In the genomic region with DNA sequence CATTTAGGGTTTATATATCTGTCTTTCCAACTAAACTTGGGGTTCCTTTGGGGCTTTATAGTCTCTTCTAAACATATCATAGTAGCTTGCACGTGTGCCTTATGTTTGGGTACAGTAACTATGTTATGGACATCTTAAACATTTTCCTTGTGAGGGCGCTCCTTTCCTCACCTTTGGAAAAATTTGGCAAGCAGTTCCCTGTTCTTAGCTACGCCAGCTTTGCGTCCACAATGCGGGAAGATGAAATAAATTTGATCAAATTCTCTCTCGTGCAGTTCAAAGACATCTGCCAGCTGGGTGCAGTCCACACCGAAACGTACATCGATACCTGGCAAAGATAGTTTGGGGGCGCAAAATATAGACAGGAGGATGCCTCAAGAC, we compare ENCODE assay signal across 6 cellular contexts. TPM values are rescaled to one million over a fixed set of nuclear protein-coding genes. Genes with fewer than 3 reads are reported as not detected.
DNase-seq lines count a peak whose midpoint lies in the region; ATAC-seq and TF ChIP-seq lines count a peak whose summit lies in the region.

No MANE protein-coding gene starts in this region.

- under 1% methylated on average over 10 of the region's 10 CpGs for WGBS in right cardiac atrium
- under 1% methylated on average over 10 of the region's 10 CpGs for WGBS in urinary bladder

- H3K27me3 ChIP-seq in right cardiac atrium (ENCODE audit: control insufficient read depth, insufficient read depth), result no peaks in the 10 kb centered on the region

- ATAC-seq in right cardiac atrium, result no peak

- DNase-seq in activated naive CD4-positive, alpha-beta T cell treated with anti-CD3 and anti-CD28 coated beads, Interleukin-2, amount 50 U/mL, for 16 hours, result no peak
- DNase-seq in right cardiac atrium (no peak), cerebellar nuclear complex (lab: John Stamatoyannopoulos, UW) (no peak)

- H3K4me3 ChIP-seq in right cardiac atrium (ENCODE audit: low read length) (peak overlapping the region; percentile 64), urinary bladder (ENCODE audit: low read depth, low read length) (peak overlapping the region; percentile 47)

- H3K27me3 Mint-ChIP-seq in activated naive CD4-positive, alpha-beta T cell treated with anti-CD3 and anti-CD28 coated beads, Interleukin-2, amount 50 U/mL, for 24 hours, result no peaks in the 10 kb centered on the region

- H3K36me3 Mint-ChIP-seq in activated naive CD4-positive, alpha-beta T cell treated with anti-CD3 and anti-CD28 coated beads, Interleukin-2, amount 50 U/mL, for 24 hours, result no peaks in the 10 kb centered on the region

- H3K27ac Mint-ChIP-seq in activated naive CD4-positive, alpha-beta T cell treated with anti-CD3 and anti-CD28 coated beads, Interleukin-2, amount 50 U/mL, for 24 hours, result peak overlapping the region; percentile 99

- H3K27ac ChIP-seq in right cardiac atrium (ENCODE audit: low read length) (peak overlapping the region; percentile 78), urinary bladder (ENCODE audit: low read depth) (peak overlapping the region; percentile 90)

- H3K4me1 Mint-ChIP-seq in activated naive CD4-positive, alpha-beta T cell treated with anti-CD3 and anti-CD28 coated beads, Interleukin-2, amount 50 U/mL, for 24 hours, result peaks cover 29% of the 10 kb centered on the region

- H3K4me1 ChIP-seq in right cardiac atrium (ENCODE audit: control insufficient read depth, insufficient read depth, low read length), result no peaks in the 10 kb centered on the region
- H3K4me1 ChIP-seq in urinary bladder (ENCODE audit: insufficient read depth), result no peaks in the 10 kb centered on the region

- peak overlapping the region; percentile 94 for H3K4me3 Mint-ChIP-seq in activated naive CD4-positive, alpha-beta T cell treated with anti-CD3 and anti-CD28 coated beads, Interleukin-2, amount 50 U/mL, for 24 hours

- no peaks in the 10 kb centered on the region for H3K9me3 Mint-ChIP-seq in activated naive CD4-positive, alpha-beta T cell treated with anti-CD3 and anti-CD28 coated beads, Interleukin-2, amount 50 U/mL, for 24 hours

- no peaks in the 10 kb centered on the region for H3K36me3 ChIP-seq in urinary bladder (ENCODE audit: insufficient read depth)

- intact Hi-C loops in right cardiac atrium (cut with DNase I), result loop anchor here (5.0 to 10.0 kb wide), 4 partner anchors 34 to 104 kb away; partner anchors contain the start of genes DIXDC1 (in 2 of the 4), CRYAB (in 1 of the 4) and HSPB2 (in 1 of the 4)

- H3K9me3 ChIP-seq in right cardiac atrium (ENCODE audit: control insufficient read depth, low read length), result no peaks in the 10 kb centered on the region

TF ChIP-seq in PFSK-1, 5 proteins besides CTCF, POLR2A, EP300 and RAD21:
- TF ChIP-seq SIN3A (IDR thresholded peaks at IDR 0.05; ENCODE audit: borderline replicate concordance, insufficient read depth, low read length), result peak; percentile 27; the same call in 1 of the 2 replicates
- TF ChIP-seq REST (IDR thresholded peaks at IDR 0.05; ENCODE audit: insufficient read depth in 1 of 2, low read depth in 2 of 2, low read length in 2 of 2), result no peak

RNA-seq across cellular contexts. Expression of gene FDXACB1, which starts 0.6 kb away (rescaled TPM):
- polyA plus RNA-seq in PFSK-1 (2012; ENCODE audit: insufficient read length, low read depth), result 0.90 TPM
- 1 to 10 TPM; 1.6 to 1.7 (median 1.6) TPM for total RNA-seq in right cardiac atrium
- 1.1 TPM for polyA plus RNA-seq in right cardiac atrium
- total RNA-seq in urinary bladder, result 4.2 TPM
- 1.5 TPM for polyA plus RNA-seq in urinary bladder

RNA-seq across cellular contexts. Expression of gene CFAP68, which starts 1.0 kb away (rescaled TPM):
- 6.0 TPM for polyA plus RNA-seq in PFSK-1 (2012; ENCODE audit: insufficient read length, low read depth)
- total RNA-seq in right cardiac atrium, result 10 to 100 TPM; 22.8 to 51.1 (median 32.0) TPM
- polyA plus RNA-seq in right cardiac atrium, result 51.5 TPM
- 13.1 TPM for total RNA-seq in urinary bladder
- 17.9 TPM for polyA plus RNA-seq in urinary bladder

RNA-seq across cellular contexts. Expression of gene ALG9, which starts 7.0 kb away (rescaled TPM):
- polyA plus RNA-seq in PFSK-1 (2012; ENCODE audit: insufficient read length, low read depth), result 35.6 TPM
- total RNA-seq in right cardiac atrium, result 10 to 100 TPM; 17.0 to 84.9 (median 23.8) TPM
- 16.3 TPM for polyA plus RNA-seq in right cardiac atrium
- total RNA-seq in urinary bladder, result 57.7 TPM
- 21.3 TPM for polyA plus RNA-seq in urinary bladder

RNA-seq across cellular contexts. Expression of gene CRYAB, which starts 33.2 kb away (rescaled TPM):
- polyA plus RNA-seq in PFSK-1 (2012; ENCODE audit: insufficient read length, low read depth), result 2.5 TPM
- total RNA-seq in right cardiac atrium, result 1,000 to 10,000 TPM; 4,923 to 5,929 (median 5,581) TPM
- polyA plus RNA-seq in right cardiac atrium, result 9,689 TPM
- total RNA-seq in urinary bladder, result 21.3 TPM
- 231 TPM for polyA plus RNA-seq in urinary bladder

RNA-seq across cellular contexts. Expression of gene HSPB2, which starts 34.2 kb away (rescaled TPM):
- not detected for polyA plus RNA-seq in PFSK-1 (2012; ENCODE audit: insufficient read length, low read depth)
- total RNA-seq in right cardiac atrium (100 to 1,000 TPM in 1 of 4 donors, 10 to 100 TPM in 3; 38.0 to 103 (median 69.2) TPM), urinary bladder (1.6 TPM)
- polyA plus RNA-seq in right cardiac atrium (106 TPM), urinary bladder (10.6 TPM)
